13 cellular contexts compared by ENCODE assay signal in genomic region chr5:138568061-138568824, GRCh38. TPM values are rescaled to one million over a fixed set of nuclear protein-coding genes. Genes with fewer than 3 reads are reported as not detected.
A peak's percentile ranks its signal among the peaks of the same experiment; 100 is the strongest.
DNase-seq lines count a peak whose midpoint lies in the region; ATAC-seq and TF ChIP-seq lines count a peak whose summit lies in the region.
"Had no signal": no experiment of that assay in that cellular context is flagged by ENCODE, and none has a peak within 500 bp of the region (broad histone marks: within the 10 kb centered on the region; RNA-seq: fewer than 3 reads in every experiment).

No MANE protein-coding gene starts in this region.

- no peak overlapping the region for H3K4me3 Mint-ChIP-seq in activated CD8-positive, alpha-beta T cell treated with anti-CD3 and anti-CD28 coated beads for 36 hours
- peak overlapping the region; percentile 23 to 90 (median 75) for H3K4me3 Mint-ChIP-seq in immature natural killer cell

- no peak for ATAC-seq in activated CD8-positive, alpha-beta T cell treated with anti-CD3 and anti-CD28 coated beads for 36 hours
- no peak for ATAC-seq in GM19328 (IDR thresholded peaks at IDR 0.05; ENCODE audit: unreplicated experiment)
- ATAC-seq in GM21367 (IDR thresholded peaks at IDR 0.05; ENCODE audit: unreplicated experiment): no peak

- intact Hi-C loops in activated CD8-positive, alpha-beta T cell treated with anti-CD3 and anti-CD28 coated beads for 36 hours (cut with micrococcal nuclease): no loop called here

- CTCF ChIA-PET in activated CD8-positive, alpha-beta T cell treated with anti-CD3 and anti-CD28 coated beads for 36 hours (lab: Charles Lee): interaction anchor here (1.1 to 4.0 kb wide), 4 partner anchors 7 to 20 kb away, joined by 5 to 20 read pairs (median 14); partner anchors contain the start of gene HSPA9

- in situ Hi-C loops in ACHN (cut with HindIII; ENCODE audit: low pct_ligation_motif_present, low pct_unique_long_range_greater_than_20kb, low sequenced_read_pairs): no loop called here

- H3K27me3 Mint-ChIP-seq in activated CD8-positive, alpha-beta T cell treated with anti-CD3 and anti-CD28 coated beads for 36 hours: no peaks in the 10 kb centered on the region
- H3K27me3 Mint-ChIP-seq in immature natural killer cell (ENCODE audit: low read depth in 3 of 3): peaks cover 10 to 22% (median 15%) of the 10 kb centered on the region in 3 donors

- H3K27ac Mint-ChIP-seq in activated CD8-positive, alpha-beta T cell treated with anti-CD3 and anti-CD28 coated beads for 36 hours: peak overlapping the region; percentile 82
- peak overlapping the region; percentile 90 to 98 (median 95) for H3K27ac Mint-ChIP-seq in immature natural killer cell

- peak; percentile 32 for TF ChIP-seq CTCF in activated CD8-positive, alpha-beta T cell treated with anti-CD3 and anti-CD28 coated beads for 36 hours (IDR thresholded peaks at IDR 0.05)

- DNase-seq in ACHN (peak; percentile 70), EL (peak; percentile 63), immature natural killer cell (no peak), SKM-1 (lab: John Stamatoyannopoulos, UW; ENCODE audit: unreplicated experiment) (no peak), KG1 (lab: John Stamatoyannopoulos, UW) (no peak)
- no peak for DNase-seq in activated CD8-positive, alpha-beta T cell treated with anti-CD3 and anti-CD28 coated beads for 36 hours
- DNase-seq: activated CD4-positive, CD25-positive, alpha-beta regulatory T cell treated with anti-CD3 and anti-CD28 coated beads, Interleukin-2, amount 50 U/mL, for 72 hours; aorta; Caco-2; Peyer's patch; substantia nigra had no signal

- POLR2A ChIA-PET in activated CD8-positive, alpha-beta T cell treated with anti-CD3 and anti-CD28 coated beads for 36 hours (lab: Charles Lee): interaction anchor here (1.0 to 6.0 kb wide), 11 partner anchors 6 to 726 kb away, joined by 3 to 37 read pairs (median 6); partner anchors contain the start of genes ETF1 and HSPA9

- H3K9me3 Mint-ChIP-seq in activated CD8-positive, alpha-beta T cell treated with anti-CD3 and anti-CD28 coated beads for 36 hours: no peaks in the 10 kb centered on the region
- no peaks in the 10 kb centered on the region for H3K9me3 Mint-ChIP-seq in immature natural killer cell

- H3K4me1 Mint-ChIP-seq in activated CD8-positive, alpha-beta T cell treated with anti-CD3 and anti-CD28 coated beads for 36 hours (ENCODE audit: low read depth): peaks cover 81% of the 10 kb centered on the region
- H3K4me1 Mint-ChIP-seq in immature natural killer cell: peaks cover 71 to 79% of the 10 kb centered on the region in 2 donors

- H3K36me3 Mint-ChIP-seq in activated CD8-positive, alpha-beta T cell treated with anti-CD3 and anti-CD28 coated beads for 36 hours (ENCODE audit: low read depth): peaks cover 85% of the 10 kb centered on the region
- H3K36me3 Mint-ChIP-seq in immature natural killer cell: peaks cover 36 to 71% (median 55%) of the 10 kb centered on the region in 3 donors

RNA-seq across cellular contexts. Expression of gene HSPA9, which starts 7.0 kb away (rescaled TPM):
- 100 to 1,000 TPM; 426 to 442 TPM for total RNA-seq in activated CD8-positive, alpha-beta T cell treated with anti-CD3 and anti-CD28 coated beads for 36 hours
- 100 to 1,000 TPM in 2 of 3 donors, 10 to 100 TPM in 1; 92.8 to 153 (median 145) TPM for polyA plus RNA-seq in immature natural killer cell

RNA-seq across cellular contexts. Expression of gene ETF1, which starts 25.2 kb away (rescaled TPM):
- total RNA-seq in activated CD8-positive, alpha-beta T cell treated with anti-CD3 and anti-CD28 coated beads for 36 hours: 100 to 1,000 TPM; 154 to 161 TPM
- 10 to 100 TPM; 30.0 to 38.2 (median 33.5) TPM for polyA plus RNA-seq in immature natural killer cell

Comparison
In these comparisons a context has a peak if more than half of its experiments do, and no peak if none do; other contexts are left out.
1. DNase-seq: peak in ACHN (single experiment) and EL (single experiment); none in activated CD8-positive, alpha-beta T cell treated with anti-CD3 and anti-CD28 coated beads for 36 hours (single experiment), immature natural killer cell (0 of 3), SKM-1 (single experiment) and KG1 (single experiment).